In the genomic region with DNA sequence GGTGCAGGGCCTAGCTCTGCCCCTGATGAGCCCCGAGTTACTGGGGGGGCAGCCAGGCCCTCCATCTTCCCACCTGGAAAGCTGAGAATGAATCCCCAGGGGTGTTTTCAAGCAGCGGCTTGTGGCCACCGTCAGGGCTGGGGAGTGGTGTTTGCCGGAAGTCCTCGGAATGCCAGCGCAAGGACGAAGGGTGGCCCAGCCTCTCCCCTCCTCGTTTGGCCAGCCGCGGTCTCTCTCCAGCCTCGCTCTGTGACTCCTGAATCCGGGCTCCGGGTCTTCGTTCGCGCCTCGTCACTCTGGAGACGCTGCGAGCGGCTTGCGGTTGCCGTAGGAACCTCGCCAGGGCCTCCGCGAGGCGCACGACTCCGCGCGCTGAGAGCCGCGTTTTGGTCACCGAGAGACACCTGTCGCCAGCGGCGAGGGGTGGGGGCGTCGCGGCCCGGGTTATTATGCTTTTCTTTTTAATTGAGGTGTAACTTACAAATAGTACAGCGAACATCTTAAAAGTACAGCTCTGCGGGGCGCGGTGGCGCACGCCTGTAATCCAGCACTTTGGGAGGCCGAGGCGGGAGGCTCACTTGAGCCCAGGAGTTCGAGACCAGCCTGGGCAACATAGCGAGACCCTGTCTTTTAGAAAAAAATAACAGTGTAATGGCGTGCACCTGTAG, we compare ENCODE assay signal across 9 cellular contexts. TPM values are rescaled to one million over a fixed set of nuclear protein-coding genes. Genes with fewer than 3 reads are reported as not detected.
DNase-seq lines count a peak whose midpoint lies in the region; ATAC-seq and TF ChIP-seq lines count a peak whose summit lies in the region.
"Had no signal": no experiment of that assay in that cellular context is flagged by ENCODE, and none has a peak within 500 bp of the region (broad histone marks: within the 10 kb centered on the region; RNA-seq: fewer than 3 reads in every experiment).

No MANE protein-coding gene starts in this region.

- no peak for ATAC-seq in GM21717 (IDR thresholded peaks at IDR 0.05; ENCODE audit: unreplicated experiment)

- H3K27ac Mint-ChIP-seq in mesothelial cell of epicardium = no peak overlapping the region

- peaks cover 36% of the 10 kb centered on the region for H3K4me1 Mint-ChIP-seq in mesothelial cell of epicardium

- no peak overlapping the region for H3K27ac ChIP-seq in epithelial cell of prostate
- H3K27ac ChIP-seq: neutrophil had no signal

- H3K4me3 Mint-ChIP-seq in mesothelial cell of epicardium = peak overlapping the region; percentile 43

- DNase-seq in AG10803 (ENCODE audit: low read depth) (peak; percentile 80), HPDE6-E6E7 (ENCODE audit: extremely low spot score) (peak; percentile 58), NCI-H748 treated with DMSO at 0.1 percent for 48 hours (lab: John Stamatoyannopoulos, UW) (peak; percentile 35), epithelial cell of prostate (ENCODE audit: low read depth, low spot score) (peak; percentile 31), mesothelial cell of epicardium (ENCODE audit: low spot score in 2 of 2, unreplicated experiment in 2 of 2) (peak; percentile 72 to 87)
- DNase-seq in activated CD8-positive, alpha-beta memory T cell treated with anti-CD3 and anti-CD28 coated beads, Interleukin-2, amount 50 U/mL, for 1 hour (ENCODE audit: extremely low read depth) = peak; percentile 11
- peak; percentile 50 for DNase-seq in stimulated activated CD8-positive, alpha-beta memory T cell treated with anti-CD3 and anti-CD28 coated beads, Interleukin-4, amount 100 ng/mL, for 24 hours (ENCODE audit: low read depth)

- no peak for TF ChIP-seq CTCF in AG10803 (conservative IDR thresholded peaks at IDR 0.05; ENCODE audit: low read length)
- TF ChIP-seq CTCF in mesothelial cell of epicardium (IDR thresholded peaks at IDR 0.05; ENCODE audit: unreplicated experiment) = no peak

- no peaks in the 10 kb centered on the region for H3K36me3 Mint-ChIP-seq in mesothelial cell of epicardium

- peak overlapping the region; percentile 24 for H3K4me3 ChIP-seq in AG10803 (ENCODE audit: low read length)

- no peaks in the 10 kb centered on the region for H3K9me3 Mint-ChIP-seq in mesothelial cell of epicardium

- peaks cover 21% of the 10 kb centered on the region for H3K27me3 Mint-ChIP-seq in mesothelial cell of epicardium (ENCODE audit: low read depth)

RNA-seq across cellular contexts. Expression of a gene that starts 6.3 kb away (rescaled TPM):
- total RNA-seq in mesothelial cell of epicardium = 14.5 to 15.6 TPM (median 14.6 TPM) in 3 replicates

RNA-seq across cellular contexts. Expression of a gene that starts 6.5 kb away (rescaled TPM):
- total RNA-seq in mesothelial cell of epicardium = 2.5 to 2.8 TPM (median 2.6 TPM) in 3 replicates

RNA-seq across cellular contexts. Expression of a gene that starts 44.6 kb away (rescaled TPM):
- total RNA-seq in mesothelial cell of epicardium = 694 to 717 TPM (median 708 TPM) in 3 replicates

Comparison
In these comparisons a context has a peak if more than half of its experiments do, and no peak if none do; other contexts are left out.
1. DNase-seq: peak in every context shown above with its lines; median percentile 80 in AG10803; 80 in mesothelial cell of epicardium; 58 in HPDE6-E6E7; 50 in stimulated activated CD8-positive, alpha-beta memory T cell treated with anti-CD3 and anti-CD28 coated beads, Interleukin-4, amount 100 ng/mL, for 24 hours; 35 in NCI-H748 treated with DMSO at 0.1 percent for 48 hours; 31 in epithelial cell of prostate; 11 in activated CD8-positive, alpha-beta memory T cell treated with anti-CD3 and anti-CD28 coated beads, Interleukin-2, amount 50 U/mL, for 1 hour.